1 cellular context compared by ENCODE assay signal in genomic region chr4:145938618-145939177, GRCh38.
TF ChIP-seq lines count a peak whose summit lies in the region.

TSS of gene ZNF827 (minus strand) at chr4:145938823. CDS start at chr4:145938407, 416 bp downstream.

TF ChIP-seq in K562, 482 proteins besides CTCF, POLR2A, EP300 and RAD21 (continued from another document):
- TF ChIP-seq ARID3B (CRISPR knock-in tag; IDR thresholded peaks at IDR 0.05; ENCODE audit: borderline replicate concordance) (no peak), NEUROD1 (IDR thresholded peaks at IDR 0.05; ENCODE audit: borderline replicate concordance, low read depth, low read length, partially characterized antibody) (no peak), ZBED1 (IDR thresholded peaks at IDR 0.05) (no peak), ZKSCAN3 (CRISPR knock-in tag; IDR thresholded peaks at IDR 0.05) (no peak), MYC (IDR thresholded peaks at IDR 0.05; ENCODE audit: low read depth, low read length) (no peak), MYC (CRISPR knock-in tag; IDR thresholded peaks at IDR 0.05; ENCODE audit: borderline replicate concordance, low read depth) (no peak), CSDE1 (IDR thresholded peaks at IDR 0.05) (no peak), KAT8 (IDR thresholded peaks at IDR 0.05; ENCODE audit: low read depth) (no peak), KDM2B (CRISPR knock-in tag; IDR thresholded peaks at IDR 0.05) (no peak)
